ENCODE assay signal across 17 cellular contexts in genomic region chr6:17871836-17872235, GRCh38.
"Had no signal": no experiment of that assay in that cellular context is flagged by ENCODE, and none has a peak within 500 bp of the region (broad histone marks: within the 10 kb centered on the region; RNA-seq: fewer than 3 reads in every experiment).

No MANE protein-coding gene starts in this region.

- ATAC-seq: activated T-cell treated with anti-CD3 and anti-CD28 coated beads, Interleukin-2, amount 50 U/mL, for 72 hours had no signal

- H3K36me3 Mint-ChIP-seq: activated naive CD8-positive, alpha-beta T cell treated with anti-CD3 and anti-CD28 coated beads, Interleukin-2, amount 10 ng/mL, durations not matched to agents 7 days and 5 days had no signal

- H3K27ac Mint-ChIP-seq: activated CD4-positive, alpha-beta T cell treated with anti-CD3 and anti-CD28 coated beads, Interleukin-2, amount 10 ng/mL, durations not matched to agents 7 days and 5 days; activated naive CD8-positive, alpha-beta T cell treated with anti-CD3 and anti-CD28 coated beads, Interleukin-2, amount 10 ng/mL, durations not matched to agents 7 days and 5 days; activated T-cell treated with anti-CD3 and anti-CD28 coated beads, Interleukin-2, amount 50 U/mL, for 72 hours; immature natural killer cell had no signal

- H3K4me3 ChIP-seq: esophagus muscularis mucosa, lung, stomach, tibial artery had no signal

- H3K4me1 Mint-ChIP-seq: activated CD4-positive, alpha-beta T cell treated with anti-CD3 and anti-CD28 coated beads, Interleukin-2, amount 10 ng/mL, durations not matched to agents 7 days and 5 days; activated naive CD8-positive, alpha-beta T cell treated with anti-CD3 and anti-CD28 coated beads, Interleukin-2, amount 10 ng/mL, durations not matched to agents 7 days and 5 days; immature natural killer cell had no signal

- H3K27ac ChIP-seq: stomach, tibial artery had no signal

- DNase-seq: activated CD4-positive, alpha-beta T cell treated with anti-CD3 and anti-CD28 coated beads, Interleukin-2, amount 10 ng/mL, durations not matched to agents 7 days and 5 days; activated CD8-positive, alpha-beta memory T cell treated with anti-CD3 and anti-CD28 coated beads, Interleukin-2, amount 50 U/mL, for 48 hours; activated naive CD8-positive, alpha-beta T cell treated with anti-CD3 and anti-CD28 coated beads, Interleukin-2, amount 10 ng/mL, durations not matched to agents 7 days and 5 days; activated T-cell treated with anti-CD3 and anti-CD28 coated beads, Interleukin-2, amount 50 U/mL, for 72 hours; foreskin fibroblast; immature natural killer cell; midbrain; stimulated activated CD4-positive, alpha-beta T cell treated with anti-CD3 and anti-CD28 coated beads, Interleukin-12 subunit alpha, Interleukin-12 subunit beta, amount 100 ng/mL, for 4 hours; stimulated activated CD4-positive, alpha-beta T cell treated with anti-CD3 and anti-CD28 coated beads, Interleukin-2, amount 100 ng/mL, for 24 hours; stomach; T-helper 9 cell; tibial artery had no signal

- H3K9me3 Mint-ChIP-seq: activated CD4-positive, alpha-beta T cell treated with anti-CD3 and anti-CD28 coated beads, Interleukin-2, amount 10 ng/mL, durations not matched to agents 7 days and 5 days; activated naive CD8-positive, alpha-beta T cell treated with anti-CD3 and anti-CD28 coated beads, Interleukin-2, amount 10 ng/mL, durations not matched to agents 7 days and 5 days; activated T-cell treated with anti-CD3 and anti-CD28 coated beads, Interleukin-2, amount 50 U/mL, for 72 hours; immature natural killer cell had no signal

- H3K9me3 ChIP-seq: esophagus muscularis mucosa, stomach, tibial artery had no signal

- H3K27me3 ChIP-seq: esophagus muscularis mucosa, stomach, tibial artery had no signal

- H3K36me3 ChIP-seq: stomach, tibial artery had no signal

- H3K4me3 Mint-ChIP-seq: activated CD4-positive, alpha-beta T cell treated with anti-CD3 and anti-CD28 coated beads, Interleukin-2, amount 10 ng/mL, durations not matched to agents 7 days and 5 days; activated naive CD8-positive, alpha-beta T cell treated with anti-CD3 and anti-CD28 coated beads, Interleukin-2, amount 10 ng/mL, durations not matched to agents 7 days and 5 days; activated T-cell treated with anti-CD3 and anti-CD28 coated beads, Interleukin-2, amount 50 U/mL, for 72 hours; immature natural killer cell; neural crest cell had no signal

- FAIRE-seq: astrocyte, urothelium cell line had no signal
